In genomic region chr2:72077702-72078169, GRCh38 we compare ENCODE assay signal across 1 cellular context.
TF ChIP-seq lines count a peak whose summit lies in the region.

No MANE protein-coding gene starts in this region.

TF ChIP-seq in HepG2, 621 proteins besides CTCF, POLR2A, EP300 and RAD21 (continued from another document and continues in another):
- TF ChIP-seq ZSCAN5A (CRISPR knock-in tag; IDR thresholded peaks at IDR 0.05; ENCODE audit: borderline replicate concordance) (no peak), ZNF331 (CRISPR knock-in tag; IDR thresholded peaks at IDR 0.05) (peak; percentile 93; the same call in 1 of the 2 replicates), PATZ1 (CRISPR knock-in tag; IDR thresholded peaks at IDR 0.05) (peak; percentile 59; the same call in 1 of the 2 replicates), ZNF775 (CRISPR knock-in tag; IDR thresholded peaks at IDR 0.05; ENCODE audit: borderline replicate concordance) (peak; percentile 87; the same call in 1 of the 2 replicates), SATB2 (CRISPR knock-in tag; IDR thresholded peaks at IDR 0.05) (0 out of 2 replicates have a peak, but pooled peaks have one; percentile 51), GZF1 (CRISPR knock-in tag; IDR thresholded peaks at IDR 0.05) (no peak), PRPF4 (IDR thresholded peaks at IDR 0.05; ENCODE audit: low read depth, low read length, poor library complexity, severe bottlenecking) (no peak), ZNF564 (CRISPR knock-in tag; IDR thresholded peaks at IDR 0.05) (no peak), SP1 (IDR thresholded peaks at IDR 0.05) (no peak), SP1 (CRISPR knock-in tag; IDR thresholded peaks at IDR 0.05) (no peak), SIN3A (IDR thresholded peaks at IDR 0.05; ENCODE audit: borderline replicate concordance, low read depth, low read length) (no peak), E2F2 (CRISPR knock-in tag; IDR thresholded peaks at IDR 0.05; ENCODE audit: borderline replicate concordance) (no peak), ZNF260 (CRISPR knock-in tag; IDR thresholded peaks at IDR 0.05; ENCODE audit: borderline replicate concordance, low read depth) (no peak), ZBTB3 (CRISPR knock-in tag; IDR thresholded peaks at IDR 0.05; ENCODE audit: borderline replicate concordance, low read depth) (peak; percentile 33; the same call in 1 of the 2 replicates), ZBTB20 (CRISPR knock-in tag; IDR thresholded peaks at IDR 0.05; ENCODE audit: borderline replicate concordance, low read depth) (peak; percentile 83), ZNF557 (CRISPR knock-in tag; IDR thresholded peaks at IDR 0.05) (no peak), AKAP8 (CRISPR knock-in tag; IDR thresholded peaks at IDR 0.05) (no peak), NFKBIZ (CRISPR knock-in tag; IDR thresholded peaks at IDR 0.05) (peak; percentile 94), ZNF101 (CRISPR knock-in tag; IDR thresholded peaks at IDR 0.05; ENCODE audit: borderline replicate concordance, low read depth) (no peak), RERE (CRISPR knock-in tag; IDR thresholded peaks at IDR 0.05; ENCODE audit: low read depth) (peak; percentile 100), ZNF30 (CRISPR knock-in tag; IDR thresholded peaks at IDR 0.05) (no peak), KDM6A (CRISPR knock-in tag; IDR thresholded peaks at IDR 0.05; ENCODE audit: low read depth) (peak; percentile 75), SP140L (CRISPR knock-in tag; IDR thresholded peaks at IDR 0.05; ENCODE audit: borderline replicate concordance) (peak; percentile 81; the same call in 1 of the 2 replicates), ISL2 (CRISPR knock-in tag; IDR thresholded peaks at IDR 0.05) (peak; percentile 98), ZNF788 (CRISPR knock-in tag; IDR thresholded peaks at IDR 0.05; ENCODE audit: borderline replicate concordance) (no peak), KLF6 (CRISPR knock-in tag; IDR thresholded peaks at IDR 0.05) (0 out of 2 replicates have a peak, but pooled peaks have one; percentile 65), ATF6 (CRISPR knock-in tag; conservative IDR thresholded peaks at IDR 0.05) (no peak), KAT2B (IDR thresholded peaks at IDR 0.05; ENCODE audit: borderline replicate concordance, low read depth, low read length) (no peak), NR2F1 (CRISPR knock-in tag; IDR thresholded peaks at IDR 0.05) (peak; percentile 20; a peak in 1 of 4 replicates), ZC3H4 (CRISPR knock-in tag; IDR thresholded peaks at IDR 0.05; ENCODE audit: borderline replicate concordance) (no peak), GMEB2 (CRISPR knock-in tag; IDR thresholded peaks at IDR 0.05; ENCODE audit: low read depth) (peak; percentile 52), ZNF512B (CRISPR knock-in tag; IDR thresholded peaks at IDR 0.05; ENCODE audit: borderline replicate concordance) (peak; percentile 88; the same call in 1 of the 2 replicates), HOXA3 (CRISPR knock-in tag; IDR thresholded peaks at IDR 0.05) (no peak), ATF1 (CRISPR knock-in tag; IDR thresholded peaks at IDR 0.05) (peak; percentile 82), ZNF282 (IDR thresholded peaks at IDR 0.05; ENCODE audit: partially characterized antibody) (no peak), RFXANK (CRISPR knock-in tag; IDR thresholded peaks at IDR 0.05) (peak; percentile 31; the same call in 1 of the 2 replicates), U2AF2 (IDR thresholded peaks at IDR 0.05; ENCODE audit: low read depth, low read length) (no peak), ZNF205 (CRISPR knock-in tag; IDR thresholded peaks at IDR 0.05) (0 out of 2 replicates have a peak, but pooled peaks have one; percentile 51), TEF (CRISPR knock-in tag; IDR thresholded peaks at IDR 0.05) (peak; percentile 74; the same call in 1 of the 2 replicates), RCOR2 (CRISPR knock-in tag; IDR thresholded peaks at IDR 0.05) (peak; percentile 83), IRF2 (CRISPR knock-in tag; IDR thresholded peaks at IDR 0.05) (peak; percentile 76; the same call in 1 of the 2 replicates)
